ENCODE assay signal across 18 cellular contexts in genomic region chr9:130255638-130255930, GRCh38. TPM values are rescaled to one million over a fixed set of nuclear protein-coding genes. Genes with fewer than 3 reads are reported as not detected.
DNase-seq lines count a peak whose midpoint lies in the region; ATAC-seq and TF ChIP-seq lines count a peak whose summit lies in the region.
"Had no signal": no experiment of that assay in that cellular context is flagged by ENCODE, and none has a peak within 500 bp of the region (broad histone marks: within the 10 kb centered on the region; RNA-seq: fewer than 3 reads in every experiment).

No MANE protein-coding gene starts in this region.

- TF ChIP-seq POLR2A in uterus (IDR thresholded peaks at IDR 0.05) = no peak
- TF ChIP-seq POLR2A in lower leg skin (IDR thresholded peaks at IDR 0.05) = no peak

- H3K36me3 Mint-ChIP-seq in mesothelial cell of epicardium = no peaks in the 10 kb centered on the region
- H3K36me3 Mint-ChIP-seq: CD4-positive, CD25-positive, alpha-beta regulatory T cell; CD8-positive, alpha-beta T cell had no signal

- H3K27me3 ChIP-seq in KMS-11 (ENCODE audit: insufficient read depth, low read depth) (peaks cover 23% of the 10 kb centered on the region), uterus (no peaks in the 10 kb centered on the region), aorta (ENCODE audit: control insufficient read depth in 1 of 2, insufficient read depth in 2 of 2, low read length in 1 of 2) (no peaks in the 10 kb centered on the region)
- H3K27me3 ChIP-seq: BLaER1 had no signal

- no peaks in the 10 kb centered on the region for H3K4me1 ChIP-seq in KMS-11 (ENCODE audit: low read depth, poor library complexity, severe bottlenecking)
- H3K4me1 ChIP-seq in uterus = no peaks in the 10 kb centered on the region
- H3K4me1 ChIP-seq in aorta (ENCODE audit: control insufficient read depth in 1 of 2, insufficient read depth in 2 of 2, low read length in 2 of 2) = no peaks in the 10 kb centered on the region
- H3K4me1 ChIP-seq: BLaER1 had no signal

- H3K27ac ChIP-seq in KMS-11 = no peak overlapping the region
- peak overlapping the region; percentile 22 to 35 for H3K27ac ChIP-seq in uterus
- no peak overlapping the region for H3K27ac ChIP-seq in aorta (ENCODE audit: low read depth in 1 of 2, low read length in 2 of 2)
- H3K27ac ChIP-seq: BLaER1, C4-2B had no signal

- H3K9me3 Mint-ChIP-seq in mesothelial cell of epicardium = peaks cover 3% of the 10 kb centered on the region
- H3K9me3 Mint-ChIP-seq: CD8-positive, alpha-beta T cell had no signal

- no peaks in the 10 kb centered on the region for H3K9me3 ChIP-seq in uterus
- no peaks in the 10 kb centered on the region for H3K9me3 ChIP-seq in aorta (ENCODE audit: control insufficient read depth, low read length)

- no peaks in the 10 kb centered on the region for H3K36me3 ChIP-seq in KMS-11 (ENCODE audit: insufficient read depth)
- no peaks in the 10 kb centered on the region for H3K36me3 ChIP-seq in uterus
- H3K36me3 ChIP-seq in aorta (ENCODE audit: control insufficient read depth in 1 of 2, insufficient read depth in 2 of 2, low read length in 1 of 2) = no peaks in the 10 kb centered on the region
- H3K36me3 ChIP-seq: BLaER1 had no signal

- peaks cover 6% of the 10 kb centered on the region for H3K27me3 Mint-ChIP-seq in mesothelial cell of epicardium (ENCODE audit: low read depth)

- H3K27ac Mint-ChIP-seq in mesothelial cell of epicardium = peak overlapping the region; percentile 37
- H3K27ac Mint-ChIP-seq: B cell; CD4-positive, CD25-positive, alpha-beta regulatory T cell; CD8-positive, alpha-beta T cell; GM23338; H9 had no signal

- H3K4me3 Mint-ChIP-seq in mesothelial cell of epicardium = no peak overlapping the region
- H3K4me3 Mint-ChIP-seq: B cell; CD4-positive, CD25-positive, alpha-beta regulatory T cell; CD8-positive, alpha-beta T cell; GM23338; H9 had no signal

- no peaks in the 10 kb centered on the region for H4K20me1 ChIP-seq in KMS-11 (ENCODE audit: insufficient read depth)
- H4K20me1 ChIP-seq: BLaER1 had no signal

- peaks cover 15% of the 10 kb centered on the region for H3K4me1 Mint-ChIP-seq in mesothelial cell of epicardium
- H3K4me1 Mint-ChIP-seq: B cell; CD4-positive, CD25-positive, alpha-beta regulatory T cell had no signal

- H3K79me2 ChIP-seq in KMS-11 (ENCODE audit: insufficient read depth, low read depth) = no peaks in the 10 kb centered on the region

- H3K4me3 ChIP-seq in KMS-11 (IDR thresholded peaks at IDR 0.05; ENCODE audit: insufficient read depth, low read depth, low read length) (no peak overlapping the region), uterus (no peak overlapping the region), lower leg skin (ENCODE audit: low read depth, poor library complexity, severe bottlenecking) (no peak overlapping the region), aorta (ENCODE audit: low read length in 2 of 2) (no peak overlapping the region)
- H3K4me3 ChIP-seq: BLaER1, GM23338 had no signal

- intact Hi-C loops in uterus (cut with DNase I; ENCODE audit: low total_unique reads) (no loop called here), lower leg skin (cut with DNase I; ENCODE audit: low total_unique reads) (no loop called here), aorta (cut with DNase I) (no loop called here)

- WGBS in lower leg skin, 2 donors = 68 to 73% methylated on average over 2 of the region's 2 CpGs
- WGBS in aorta, 2 donors = 87 to 93% methylated on average over 2 of the region's 2 CpGs

- no peak overlapping the region for H3K9ac ChIP-seq in KMS-11
- H3K9ac ChIP-seq: BLaER1 had no signal

- H2AFZ ChIP-seq in KMS-11 (ENCODE audit: low read depth) = no peak overlapping the region

- no peak for ATAC-seq in aorta (ENCODE audit: low FRiP score)
- ATAC-seq: CD8-positive, alpha-beta T cell; GM23338; HCT116 had no signal

- DNase-seq in SK-N-DZ (ENCODE audit: low spot score) (peak; percentile 99), mesothelial cell of epicardium (ENCODE audit: low spot score in 2 of 2, unreplicated experiment in 2 of 2) (no peak), uterus (peak in 1 of 2 donors; percentile 12), COLO829 (ENCODE audit: low spot score) (no peak), lower leg skin (ENCODE audit: low spot score in 2 of 2) (no peak), aorta (no peak)
- DNase-seq: CD4-positive, CD25-positive, alpha-beta regulatory T cell; CD8-positive, alpha-beta T cell; DMS 273 treated with DMSO at 0.1 percent for 48 hours; DMS53; GF-D8; H9 had no signal

- H3K4me2 ChIP-seq in KMS-11 = peak overlapping the region; percentile 30; the same call in 1 of the 2 replicates
- H3K4me2 ChIP-seq: BLaER1, GM23338 had no signal

- TF ChIP-seq CTCF in KMS-11 (conservative IDR thresholded peaks at IDR 0.05; ENCODE audit: low read depth, low read length) = no peak
- no peak for TF ChIP-seq CTCF in mesothelial cell of epicardium (IDR thresholded peaks at IDR 0.05; ENCODE audit: unreplicated experiment)
- no peak for TF ChIP-seq CTCF in uterus (IDR thresholded peaks at IDR 0.05)
- TF ChIP-seq CTCF in lower leg skin (IDR thresholded peaks at IDR 0.05) = no peak

RNA-seq across cellular contexts. Expression of gene HMCN2, which starts 10.0 kb away (rescaled TPM):
- 9.8 and 11.5 TPM in 2 replicates for polyA plus RNA-seq in SK-N-DZ (2014; cell fraction: cytosol; rRNA removed)
- 86.4 and 102 TPM in 2 replicates for polyA plus RNA-seq in SK-N-DZ (2014; cell fraction: nucleus; rRNA removed)
- 5.8 to 6.5 TPM (median 6.0 TPM) in 3 replicates for total RNA-seq in mesothelial cell of epicardium
- 10 to 100 TPM in 3 of 4 donors, 1 to 10 TPM in 1; 1.8 to 46.7 (median 24.4) TPM for total RNA-seq in uterus
- total RNA-seq in lower leg skin = 1 to 10 TPM; 1.9 to 4.3 (median 3.0) TPM
- 10 to 100 TPM in 1 of 2 donors, 1 to 10 TPM in 1; 7.8 to 14.8 TPM for total RNA-seq in aorta
- 1 to 10 TPM in 1 of 2 donors, under 1 TPM in 1; 0.25 to 1.4 TPM for polyA plus RNA-seq in aorta
- total RNA-seq: B cell; CD4-positive, CD25-positive, alpha-beta regulatory T cell; CD8-positive, alpha-beta T cell had no signal
- polyA plus RNA-seq: CD4-positive, CD25-positive, alpha-beta regulatory T cell had no signal

Comparison
In these comparisons a context has a peak if more than half of its experiments do, and no peak if none do; other contexts are left out.
1. H3K27ac ChIP-seq: peak in uterus (2 of 2); none in KMS-11 (single experiment) and aorta (0 of 2).